Comparison of ENCODE assay signal across 8 cellular contexts in genomic region chr4:128553665-128554515, GRCh38.
A peak's percentile ranks its signal among the peaks of the same experiment; 100 is the strongest.
DNase-seq lines count a peak whose midpoint lies in the region; ATAC-seq and TF ChIP-seq lines count a peak whose summit lies in the region.

No MANE protein-coding gene starts in this region.

- 16 to 20% (median 17%) methylated on average over 5 of the region's 5 CpGs for WGBS in adrenal gland, 4 donors

- no peak for TF ChIP-seq POLR2A in adrenal gland (IDR thresholded peaks at IDR 0.05)

- peak overlapping the region; percentile 51 for H3K4me3 ChIP-seq in AG09309 (ENCODE audit: control insufficient read depth, low read depth, low read length)
- H3K4me3 ChIP-seq in adrenal gland: peak overlapping the region in 2 of 4 donors; percentile 38 to 86

- peak overlapping the region; percentile 90 to 99 (median 98) for H3K27ac ChIP-seq in adrenal gland

- H3K4me1 ChIP-seq in adrenal gland (replicated peaks in 1 of 2): peaks cover 8 to 9% of the 10 kb centered on the region in 2 donors

- no peak for ATAC-seq in GM18520 (IDR thresholded peaks at IDR 0.05; ENCODE audit: unreplicated experiment)

- intact Hi-C loops in adrenal gland (cut with DNase I): loop anchor here in 1 of 2 donors (10.0 kb wide), 1 partner anchor 99 kb away; no protein-coding TSS in a partner anchor

- no peaks in the 10 kb centered on the region for H3K36me3 ChIP-seq in adrenal gland (replicated peaks in 1 of 2)

- in situ Hi-C loops in KBM-7 (cut with MboI; ENCODE audit: low pct_unique_long_range_greater_than_20kb, low sequenced_read_pairs): no loop called here

- no peak for DNase-seq in AG09309 (ENCODE audit: low read depth)
- DNase-seq in KBM-7: peak; percentile 45
- no peak for DNase-seq in adrenal gland
- DNase-seq in medulla oblongata (ENCODE audit: extremely low spot score): peak; percentile 23
- DNase-seq in stimulated activated CD4-positive, alpha-beta T cell treated with anti-CD3 and anti-CD28 coated beads, Interleukin-2, amount 100 ng/mL, for 24 hours: no peak
- DNase-seq in ecto neural progenitor cell (ENCODE audit: low spot score): no peak
- DNase-seq in H4 (ENCODE audit: low spot score): no peak

- no peak for TF ChIP-seq CTCF in AG09309 (IDR thresholded peaks at IDR 0.05; ENCODE audit: control insufficient read depth, insufficient read depth, low read depth, low read length, missing control alignments)
- no peak for TF ChIP-seq CTCF in adrenal gland (IDR thresholded peaks at IDR 0.05)

- no peaks in the 10 kb centered on the region for H3K27me3 ChIP-seq in adrenal gland

- no peaks in the 10 kb centered on the region for H3K9me3 ChIP-seq in adrenal gland (replicated peaks in 1 of 3)

Comparison
In these comparisons a context has a peak if more than half of its experiments do, and no peak if none do; other contexts are left out.
1. DNase-seq: peak in KBM-7 (single experiment) and medulla oblongata (single experiment); none in AG09309 (single experiment), adrenal gland (0 of 7), stimulated activated CD4-positive, alpha-beta T cell treated with anti-CD3 and anti-CD28 coated beads, Interleukin-2, amount 100 ng/mL, for 24 hours (0 of 2), ecto neural progenitor cell (single experiment) and H4 (single experiment).